ENCODE assay signal across 12 cellular contexts in genomic region chr6:128507337-128508310, GRCh38. TPM values are rescaled to one million over a fixed set of nuclear protein-coding genes. Genes with fewer than 3 reads are reported as not detected.
DNase-seq lines count a peak whose midpoint lies in the region; ATAC-seq and TF ChIP-seq lines count a peak whose summit lies in the region.
"Had no signal": no experiment of that assay in that cellular context is flagged by ENCODE, and none has a peak within 500 bp of the region (broad histone marks: within the 10 kb centered on the region; RNA-seq: fewer than 3 reads in every experiment).

No MANE protein-coding gene starts in this region.

- no peaks in the 10 kb centered on the region for H3K36me3 ChIP-seq in HUES64 (ENCODE audit: insufficient read depth, low read length)
- H3K36me3 ChIP-seq in liver (ENCODE audit: control insufficient read depth in 4 of 4, insufficient read depth in 3 of 4, low read depth in 1 of 4, low read length in 3 of 4): no peaks in the 10 kb centered on the region
- H3K36me3 ChIP-seq: BLaER1 had no signal

- TF ChIP-seq RAD21 in liver (IDR thresholded peaks at IDR 0.05): peak; percentile 34 to 44

- CTCF ChIA-PET in AG04449 (lab: Yijun Ruan, JAX): interaction anchor here (0.8 to 1.1 kb wide), 2 partner anchors 12 to 14 kb away, joined by 3 read pairs; partner anchors contain the start of gene PTPRK

- ATAC-seq in HG03469 (IDR thresholded peaks at IDR 0.05; ENCODE audit: unreplicated experiment): no peak
- ATAC-seq: activated CD4-positive, alpha-beta T cell treated with anti-CD3 and anti-CD28 coated beads for 36 hours had no signal

- H3K27me3 ChIP-seq in HUES64 (ENCODE audit: insufficient read depth, low read length) (no peaks in the 10 kb centered on the region), liver (ENCODE audit: control insufficient read depth in 4 of 4, insufficient read depth in 4 of 4, low read length in 3 of 4) (no peaks in the 10 kb centered on the region)
- H3K27me3 ChIP-seq: BLaER1 had no signal

- H3K9ac ChIP-seq in HUES64 (ENCODE audit: low read depth, low read length) (no peak overlapping the region), liver (ENCODE audit: low read depth in 1 of 2, low read length in 2 of 2) (peak overlapping the region; percentile 29 to 36)
- H3K9ac ChIP-seq: BLaER1 had no signal

- H3K27ac ChIP-seq in HUES64 (ENCODE audit: low read depth, low read length) (peak overlapping the region; percentile 3; the same call in 1 of the 2 replicates), liver (ENCODE audit: low read depth in 1 of 2, low read length in 2 of 2) (peak overlapping the region; percentile 87 to 92)
- H3K27ac ChIP-seq: BLaER1 had no signal

- peak; percentile 36 for DNase-seq in AG04449 (ENCODE audit: low read depth, low spot score)
- DNase-seq in choroid plexus epithelial cell (ENCODE audit: low read depth): peak; percentile 61
- DNase-seq in NCI-H1694 treated with DMSO at 0.1 percent for 48 hours (lab: John Stamatoyannopoulos, UW): no peak
- no peak for DNase-seq in GOT3 (lab: John Stamatoyannopoulos, UW)
- DNase-seq in DMS79 treated with DMSO at 0.1 percent for 48 hours (lab: John Stamatoyannopoulos, UW): no peak
- DNase-seq: activated CD4-positive, alpha-beta T cell treated with anti-CD3 and anti-CD28 coated beads for 36 hours; activated naive CD4-positive, alpha-beta T cell treated with anti-CD3 and anti-CD28 coated beads, Interleukin-2, amount 50 U/mL, for 16 hours; stimulated activated naive CD4-positive, alpha-beta T cell treated with Interleukin-2 at 50 U/mL for 16 hours had no signal

- H3K4me3 ChIP-seq in AG04449 (ENCODE audit: low read depth, low read length): no peak overlapping the region; the same call in 1 of the 2 replicates
- no peak overlapping the region for H3K4me3 ChIP-seq in HUES64 (ENCODE audit: low read length)
- H3K4me3 ChIP-seq in choroid plexus epithelial cell (ENCODE audit: low read depth, low read length): no peak overlapping the region
- peak overlapping the region in 1 of 3 donors; percentile 34 for H3K4me3 ChIP-seq in liver (ENCODE audit: low read depth in 1 of 3, low read length in 3 of 3)
- H3K4me3 ChIP-seq: BLaER1 had no signal

- H3K9me3 ChIP-seq in HUES64 (ENCODE audit: insufficient read depth, low read depth, low read length): no peaks in the 10 kb centered on the region
- no peaks in the 10 kb centered on the region for H3K9me3 ChIP-seq in liver (ENCODE audit: control insufficient read depth in 4 of 4, low read length in 3 of 4)
- H3K9me3 ChIP-seq: BLaER1 had no signal

- 86% methylated on average over 5 of the region's 5 CpGs for WGBS in HUES64
- 34% methylated on average over 5 of the region's 5 CpGs for WGBS in liver

- TF ChIP-seq CTCF in AG04449 (IDR thresholded peaks at IDR 0.05; ENCODE audit: insufficient read depth, low read length, missing control alignments) (no peak), choroid plexus epithelial cell (conservative IDR thresholded peaks at IDR 0.05; ENCODE audit: low read depth, low read length) (no peak), liver (IDR thresholded peaks at IDR 0.05; ENCODE audit: low read depth, low read length, missing input control) (no peak)

- H3K4me1 ChIP-seq in HUES64 (ENCODE audit: insufficient read depth, low read length) (peaks cover 25% of the 10 kb centered on the region), liver (ENCODE audit: control insufficient read depth in 4 of 4, insufficient read depth in 4 of 4, low read length in 3 of 4) (peaks cover 10 to 66% (median 38%) of the 10 kb centered on the region in 4 donors)

- POLR2A ChIA-PET in AG04449 (lab: Yijun Ruan, JAX): interaction anchor here (0.8 kb wide), 1 partner anchor 10 kb away, joined by 4 read pairs; no protein-coding TSS in a partner anchor

TF ChIP-seq in liver, 16 proteins besides CTCF, POLR2A, EP300 and RAD21:
- TF ChIP-seq, protein P1, sequence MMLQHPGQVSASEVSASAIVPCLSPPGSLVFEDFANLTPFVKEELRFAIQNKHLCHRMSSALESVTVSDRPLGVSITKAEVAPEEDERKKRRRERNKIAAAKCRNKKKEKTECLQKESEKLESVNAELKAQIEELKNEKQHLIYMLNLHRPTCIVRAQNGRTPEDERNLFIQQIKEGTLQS (IDR thresholded peaks at IDR 0.05): no peak
- no peak for TF ChIP-seq GABPA (IDR thresholded peaks at IDR 0.05 in 1 of 2, conservative IDR thresholded peaks at IDR 0.05 in 1 of 2)
- TF ChIP-seq, protein P2, sequence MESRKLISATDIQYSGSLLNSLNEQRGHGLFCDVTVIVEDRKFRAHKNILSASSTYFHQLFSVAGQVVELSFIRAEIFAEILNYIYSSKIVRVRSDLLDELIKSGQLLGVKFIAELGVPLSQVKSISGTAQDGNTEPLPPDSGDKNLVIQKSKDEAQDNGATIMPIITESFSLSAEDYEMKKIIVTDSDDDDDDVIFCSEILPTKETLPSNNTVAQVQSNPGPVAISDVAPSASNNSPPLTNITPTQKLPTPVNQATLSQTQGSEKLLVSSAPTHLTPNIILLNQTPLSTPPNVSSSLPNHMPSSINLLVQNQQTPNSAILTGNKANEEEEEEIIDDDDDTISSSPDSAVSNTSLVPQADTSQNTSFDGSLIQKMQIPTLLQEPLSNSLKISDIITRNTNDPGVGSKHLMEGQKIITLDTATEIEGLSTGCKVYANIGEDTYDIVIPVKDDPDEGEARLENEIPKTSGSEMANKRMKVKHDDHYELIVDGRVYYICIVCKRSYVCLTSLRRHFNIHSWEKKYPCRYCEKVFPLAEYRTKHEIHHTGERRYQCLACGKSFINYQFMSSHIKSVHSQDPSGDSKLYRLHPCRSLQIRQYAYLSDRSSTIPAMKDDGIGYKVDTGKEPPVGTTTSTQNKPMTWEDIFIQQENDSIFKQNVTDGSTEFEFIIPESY (IDR thresholded peaks at IDR 0.05): peak; percentile 55
- TF ChIP-seq, protein P3, sequence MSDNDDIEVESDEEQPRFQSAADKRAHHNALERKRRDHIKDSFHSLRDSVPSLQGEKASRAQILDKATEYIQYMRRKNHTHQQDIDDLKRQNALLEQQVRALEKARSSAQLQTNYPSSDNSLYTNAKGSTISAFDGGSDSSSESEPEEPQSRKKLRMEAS (IDR thresholded peaks at IDR 0.05): peak; percentile 68
- TF ChIP-seq SP1 (IDR thresholded peaks at IDR 0.05): peak; percentile 90
- peak; percentile 92 to 95 for TF ChIP-seq HNF4A (conservative IDR thresholded peaks at IDR 0.05)
- peak; percentile 71 for TF ChIP-seq REST (IDR thresholded peaks at IDR 0.05)
- peak; percentile 62 to 68 for TF ChIP-seq RXRA (IDR thresholded peaks at IDR 0.05)
- peak; percentile 71 for TF ChIP-seq FOXA2 (IDR thresholded peaks at IDR 0.05)
- peak; percentile 50 for TF ChIP-seq FOXA1 (IDR thresholded peaks at IDR 0.05)
- peak; percentile 18 for TF ChIP-seq TAF1 (conservative IDR thresholded peaks at IDR 0.05)
- TF ChIP-seq NR2F2 (IDR thresholded peaks at IDR 0.05): no peak
- peak; percentile 46 for TF ChIP-seq YY1 (IDR thresholded peaks at IDR 0.05)
- peak; percentile 44 to 50 for TF ChIP-seq JUND (IDR thresholded peaks at IDR 0.05)
- peak; percentile 85 for TF ChIP-seq HNF4G (IDR thresholded peaks at IDR 0.05)
- peak in 1 of 2 donors; percentile 27 for TF ChIP-seq EGR1 (IDR thresholded peaks at IDR 0.05; ENCODE audit: low read depth in 2 of 2)
TF ChIP-seq in liver: peak in this region for 13.

RNA-seq across cellular contexts. Expression of gene PTPRK, which starts 12.8 kb away (rescaled TPM):
- 26.5 TPM for polyA plus RNA-seq in HUES64 (2013, experiment 1 of 2)
- 24.3 TPM for polyA plus RNA-seq in HUES64 (2013, experiment 2 of 2)
- total RNA-seq in liver: 10 to 100 TPM; 25.9 to 61.2 TPM
- polyA plus RNA-seq in liver: 10 to 100 TPM; 12.1 to 32.3 TPM

Comparison
In these comparisons a context has a peak if more than half of its experiments do, and no peak if none do; other contexts are left out.
1. DNase-seq: peak in AG04449 (single experiment) and choroid plexus epithelial cell (single experiment); none in NCI-H1694 treated with DMSO at 0.1 percent for 48 hours (single experiment), GOT3 (single experiment) and DMS79 treated with DMSO at 0.1 percent for 48 hours (single experiment).